Comparison of ENCODE assay signal across 9 cellular contexts in the genomic region with DNA sequence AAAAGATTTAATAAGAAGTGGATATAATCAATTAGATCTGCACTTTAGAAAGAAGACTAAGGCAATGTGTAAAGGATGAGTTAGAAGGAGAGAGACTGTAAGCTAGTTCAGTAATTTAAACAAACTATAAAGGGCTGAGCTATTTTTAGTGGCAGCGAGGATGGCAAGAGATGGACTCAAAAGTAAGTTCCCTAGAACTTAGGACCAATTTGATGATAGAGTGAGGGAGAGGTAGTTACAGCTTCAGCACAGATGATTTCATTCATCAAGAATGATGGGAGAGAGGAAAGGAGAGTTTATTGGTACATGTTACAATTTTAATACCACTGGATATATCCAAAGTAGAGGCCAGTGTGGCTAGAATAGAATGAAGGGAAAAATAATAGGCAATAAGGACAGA.
"Had no signal": no experiment of that assay in that cellular context is flagged by ENCODE, and none has a peak within 500 bp of the region (broad histone marks: within the 10 kb centered on the region; RNA-seq: fewer than 3 reads in every experiment).

No MANE protein-coding gene starts in this region.

- H3K4me3 ChIP-seq: GM23248, HAP-1, K562 had no signal

- ATAC-seq: HCT116, HepG2, K562 had no signal

- H3K9ac ChIP-seq: GM23248 had no signal

- DNase-seq: GOT3, H7, HFFc6 had no signal

- H3K27ac ChIP-seq: GM23248, HL-60 had no signal

- H2AFZ ChIP-seq: GM23248 had no signal

- H3K9me3 ChIP-seq: HAP-1 had no signal
